14 cellular contexts compared by ENCODE assay signal in the genomic region with DNA sequence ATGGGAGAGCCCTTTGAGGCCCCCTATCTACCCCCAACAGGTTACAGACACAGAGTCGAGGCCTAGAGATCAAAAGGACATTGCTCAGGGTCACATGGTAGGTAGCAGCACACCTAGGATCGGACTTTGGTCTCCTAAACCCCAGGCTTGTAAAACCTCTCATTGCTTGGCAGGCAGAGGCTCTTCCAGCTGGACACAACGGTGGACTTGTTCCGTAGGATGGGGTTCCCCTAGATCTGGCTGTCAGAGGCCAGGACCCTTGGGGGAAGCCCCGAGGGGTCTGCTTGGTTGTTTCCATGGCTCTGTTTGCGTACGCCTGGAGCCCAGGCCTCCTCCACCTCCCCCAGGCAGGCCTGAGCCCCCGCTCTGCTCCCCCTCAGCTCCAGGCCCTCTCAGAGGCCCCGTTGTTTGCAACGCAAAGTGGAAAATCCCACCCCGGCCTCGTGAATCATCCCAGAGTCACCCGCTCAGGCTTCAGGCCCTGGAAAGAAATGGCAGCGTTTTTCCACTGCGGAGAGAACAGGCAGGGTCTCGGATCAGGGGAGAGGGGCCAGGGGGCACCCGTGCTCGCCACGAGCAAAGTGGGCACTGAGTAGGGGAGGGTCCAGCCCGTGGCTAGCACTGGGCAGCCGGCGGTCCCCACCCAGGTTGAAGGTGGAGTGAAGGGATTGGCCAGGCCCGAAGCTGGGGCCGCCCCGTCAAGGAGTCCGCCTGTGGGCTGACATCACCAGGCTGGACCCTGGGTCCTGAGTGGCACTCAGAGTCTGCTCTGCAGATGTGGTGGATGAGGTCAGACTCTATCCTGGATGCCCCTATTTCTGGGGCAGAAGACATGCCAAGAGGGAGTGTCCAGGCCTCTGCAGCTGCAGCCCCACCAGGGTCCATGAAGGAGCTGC. TPM values are rescaled to one million over a fixed set of nuclear protein-coding genes. Genes with fewer than 3 reads are reported as not detected.
DNase-seq lines count a peak whose midpoint lies in the region; ATAC-seq, FAIRE-seq and TF ChIP-seq lines count a peak whose summit lies in the region.
"Had no signal": no experiment of that assay in that cellular context is flagged by ENCODE, and none has a peak within 500 bp of the region (broad histone marks: within the 10 kb centered on the region; RNA-seq: fewer than 3 reads in every experiment).

No MANE protein-coding gene starts in this region.

- H3K4me3 ChIP-seq in astrocyte of the spinal cord (ENCODE audit: low read depth, low read length) (no peak overlapping the region), hepatocyte (no peak overlapping the region), rectal smooth muscle tissue (ENCODE audit: low read length) (no peak overlapping the region)

- CTCF ChIA-PET in activated CD8-positive, alpha-beta memory T cell treated with anti-CD3 and anti-CD28 coated beads, Interleukin-2, amount 10 ng/mL, durations not matched to agents 7 days and 5 days (lab: Charles Lee) = no interaction called here

- 50% methylated on average over 23 of the region's 26 CpGs for WGBS in hepatocyte (ENCODE audit: low lambda C conversion rate, missing lambda C conversion rate)

- no peaks in the 10 kb centered on the region for H3K9me2 ChIP-seq in hepatocyte (replicated peaks; ENCODE audit: insufficient read depth)

- peaks cover 4% of the 10 kb centered on the region for H3K27me3 Mint-ChIP-seq in activated CD8-positive, alpha-beta memory T cell treated with anti-CD3 and anti-CD28 coated beads, Interleukin-2, amount 10 ng/mL, durations not matched to agents 7 days and 5 days

- H3K9ac ChIP-seq in rectal smooth muscle tissue (ENCODE audit: low read length) = no peak overlapping the region

- DNase-seq in ELR (ENCODE audit: low read depth) (peak; percentile 91), astrocyte of the spinal cord (ENCODE audit: low read depth, low spot score) (peak; percentile 66), hepatocyte (ENCODE audit: low spot score) (peak; percentile 82), COLO829 (ENCODE audit: low spot score) (no peak), D721Med (ENCODE audit: insufficient read length, low spot score) (no peak), NCI-H128 (lab: John Stamatoyannopoulos, UW; ENCODE audit: unreplicated experiment) (no peak)
- no peak for DNase-seq in activated CD8-positive, alpha-beta memory T cell treated with anti-CD3 and anti-CD28 coated beads, Interleukin-2, amount 10 ng/mL, durations not matched to agents 7 days and 5 days
- DNase-seq: activated gamma-delta T cell; CD8-positive, alpha-beta T cell; KG1; NCI-H69; stimulated activated naive CD4-positive, alpha-beta T cell had no signal

- H3K27me3 ChIP-seq in hepatocyte = no peaks in the 10 kb centered on the region
- no peaks in the 10 kb centered on the region for H3K27me3 ChIP-seq in rectal smooth muscle tissue (ENCODE audit: control insufficient read depth, insufficient read depth, low read length)

- TF ChIP-seq CTCF in astrocyte of the spinal cord (IDR thresholded peaks at IDR 0.05; ENCODE audit: low read depth, low read length) (no peak), hepatocyte (IDR thresholded peaks at IDR 0.05; ENCODE audit: poor library complexity) (no peak), D721Med (IDR thresholded peaks at IDR 0.05; ENCODE audit: insufficient read depth, missing control alignments) (no peak)

- H3K27ac Mint-ChIP-seq in activated CD8-positive, alpha-beta memory T cell treated with anti-CD3 and anti-CD28 coated beads, Interleukin-2, amount 10 ng/mL, durations not matched to agents 7 days and 5 days = no peak overlapping the region
- H3K27ac Mint-ChIP-seq: CD8-positive, alpha-beta T cell had no signal

- no peak for ATAC-seq in activated CD8-positive, alpha-beta memory T cell treated with anti-CD3 and anti-CD28 coated beads, Interleukin-2, amount 10 ng/mL, durations not matched to agents 7 days and 5 days
- ATAC-seq: CD8-positive, alpha-beta T cell had no signal

- H3K4me1 Mint-ChIP-seq in activated CD8-positive, alpha-beta memory T cell treated with anti-CD3 and anti-CD28 coated beads, Interleukin-2, amount 10 ng/mL, durations not matched to agents 7 days and 5 days = no peaks in the 10 kb centered on the region

- peak overlapping the region; percentile 49 for H3K4me2 ChIP-seq in hepatocyte

- no peak overlapping the region for H2AFZ ChIP-seq in hepatocyte

- no peak for FAIRE-seq in D721Med (lab: Jason Lieb, UNC)
- FAIRE-seq: GM18507 had no signal

- H3K4me1 ChIP-seq in hepatocyte (ENCODE audit: insufficient read depth) (peaks cover 27% of the 10 kb centered on the region), rectal smooth muscle tissue (ENCODE audit: control insufficient read depth, insufficient read depth, low read length) (peaks cover 46% of the 10 kb centered on the region)

- H3K36me3 Mint-ChIP-seq in activated CD8-positive, alpha-beta memory T cell treated with anti-CD3 and anti-CD28 coated beads, Interleukin-2, amount 10 ng/mL, durations not matched to agents 7 days and 5 days = no peaks in the 10 kb centered on the region
- H3K36me3 Mint-ChIP-seq: CD8-positive, alpha-beta T cell had no signal

- H3K9me3 ChIP-seq in hepatocyte (ENCODE audit: low read depth) = no peaks in the 10 kb centered on the region

- H4K20me1 ChIP-seq in hepatocyte (ENCODE audit: insufficient read depth, poor library complexity, severe bottlenecking) = no peaks in the 10 kb centered on the region

- peaks cover 14% of the 10 kb centered on the region for H3K79me2 ChIP-seq in hepatocyte

- no peaks in the 10 kb centered on the region for H3K9me3 Mint-ChIP-seq in activated CD8-positive, alpha-beta memory T cell treated with anti-CD3 and anti-CD28 coated beads, Interleukin-2, amount 10 ng/mL, durations not matched to agents 7 days and 5 days (ENCODE audit: low read depth)
- H3K9me3 Mint-ChIP-seq: CD8-positive, alpha-beta T cell had no signal

- H3K36me3 ChIP-seq in hepatocyte (replicated peaks; ENCODE audit: insufficient read depth, low read depth) (no peaks in the 10 kb centered on the region), rectal smooth muscle tissue (ENCODE audit: control insufficient read depth, insufficient read depth, low read length) (no peaks in the 10 kb centered on the region)

- no peak overlapping the region for H3K4me3 Mint-ChIP-seq in activated CD8-positive, alpha-beta memory T cell treated with anti-CD3 and anti-CD28 coated beads, Interleukin-2, amount 10 ng/mL, durations not matched to agents 7 days and 5 days
- H3K4me3 Mint-ChIP-seq: CD8-positive, alpha-beta T cell had no signal

- in situ Hi-C loops in astrocyte of the spinal cord (cut with HindIII; ENCODE audit: low sequenced_read_pairs) = no loop called here

- peak overlapping the region; percentile 90 for H3K27ac ChIP-seq in hepatocyte
- peak overlapping the region; percentile 83 for H3K27ac ChIP-seq in rectal smooth muscle tissue (ENCODE audit: low read depth, low read length)

RNA-seq across cellular contexts. Expression of a gene that starts 19.8 kb away (rescaled TPM):
- 30.8 and 47.0 TPM in 2 replicates for total RNA-seq in hepatocyte
- polyA plus RNA-seq in hepatocyte = 44.6 and 55.2 TPM in 2 replicates
- total RNA-seq in activated CD8-positive, alpha-beta memory T cell treated with anti-CD3 and anti-CD28 coated beads, Interleukin-2, amount 10 ng/mL, durations not matched to agents 7 days and 5 days = under 1 TPM; 0.15 to 0.30 TPM

Comparison
In these comparisons a context has a peak if more than half of its experiments do, and no peak if none do; other contexts are left out.
1. DNase-seq: peak in ELR (single experiment), astrocyte of the spinal cord (single experiment) and hepatocyte (single experiment); none in activated CD8-positive, alpha-beta memory T cell treated with anti-CD3 and anti-CD28 coated beads, Interleukin-2, amount 10 ng/mL, durations not matched to agents 7 days and 5 days (single experiment), COLO829 (single experiment), D721Med (single experiment) and NCI-H128 (single experiment).
2. RNA of a gene that starts 19.8 kb away (total RNA-seq): 30.8 to 47.0 TPM in hepatocyte; 0.15 to 0.30 TPM in activated CD8-positive, alpha-beta memory T cell treated with anti-CD3 and anti-CD28 coated beads, Interleukin-2, amount 10 ng/mL, durations not matched to agents 7 days and 5 days; every median in the first group is over 10 times any median in the second.